ENCODE assay signal across 16 cellular contexts in the genomic region with DNA sequence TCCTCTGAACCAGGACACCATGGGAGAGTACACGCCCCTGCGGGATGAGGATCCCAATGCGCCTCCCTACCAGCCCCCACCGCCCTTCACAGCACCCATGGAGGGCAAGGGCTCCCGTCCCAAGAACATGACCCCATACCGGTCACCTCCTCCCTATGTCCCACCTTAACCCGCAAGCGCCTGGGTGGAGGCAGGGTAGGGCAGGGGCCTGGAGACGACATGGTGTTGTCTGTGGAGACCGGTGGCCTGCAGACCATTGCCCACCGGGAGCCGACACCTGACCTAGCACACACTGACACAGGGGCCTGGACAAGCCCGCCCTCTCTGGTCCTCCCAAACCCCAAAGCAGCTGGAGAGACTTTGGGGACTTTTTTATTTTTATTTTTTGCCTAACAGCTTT. TPM values are rescaled to one million over a fixed set of nuclear protein-coding genes. Genes with fewer than 3 reads are reported as not detected.
DNase-seq lines count a peak whose midpoint lies in the region; ATAC-seq and TF ChIP-seq lines count a peak whose summit lies in the region.
"Had no signal": no experiment of that assay in that cellular context is flagged by ENCODE, and none has a peak within 500 bp of the region (broad histone marks: within the 10 kb centered on the region; RNA-seq: fewer than 3 reads in every experiment).

No MANE protein-coding gene starts in this region.

- POLR2A ChIA-PET in RWPE1 (lab: Yijun Ruan, JAX; ENCODE audit: low non-redundant PET): no interaction called here

- H3K4me3 Mint-ChIP-seq in activated naive CD4-positive, alpha-beta T cell treated with anti-CD3 and anti-CD28 coated beads, Interleukin-2, amount 50 U/mL, for 24 hours: no peak overlapping the region
- H3K4me3 Mint-ChIP-seq in nephron progenitor cell (no peak overlapping the region), HFFc6 (no peak overlapping the region)
- H3K4me3 Mint-ChIP-seq: CD14-positive monocyte; CD4-positive, alpha-beta memory T cell; H9 had no signal

- ATAC-seq in activated naive CD4-positive, alpha-beta T cell treated with anti-CD3 and anti-CD28 coated beads, Interleukin-2, amount 50 U/mL, for 72 hours: no peak
- peak; percentile 8 for ATAC-seq in sciatic nerve

- TF ChIP-seq CTCF in RWPE1 (conservative IDR thresholded peaks at IDR 0.05; ENCODE audit: low read depth): no peak
- TF ChIP-seq CTCF in nephron progenitor cell (IDR thresholded peaks at IDR 0.05): no peak
- no peak for TF ChIP-seq CTCF in HFFc6 (IDR thresholded peaks at IDR 0.05)

- intact Hi-C loops in sciatic nerve (cut with DNase I): loop anchor here (10.0 kb wide), 1 partner anchor 58 kb away; a partner anchor contains a TSS

- DNase-seq in activated naive CD4-positive, alpha-beta T cell treated with anti-CD3 and anti-CD28 coated beads, Interleukin-2, amount 50 U/mL, for 72 hours (ENCODE audit: low spot score in 2 of 2): no peak
- DNase-seq in RWPE1 (ENCODE audit: low spot score) (no peak), nephron progenitor cell (no peak), sciatic nerve (ENCODE audit: low spot score) (no peak), GF-D8 (lab: John Stamatoyannopoulos, UW) (no peak), NCI-H2171 treated with DMSO at 0.1 percent for 48 hours (lab: John Stamatoyannopoulos, UW) (no peak), HFFc6 (no peak)
- DNase-seq: 8988T; CD4-positive, alpha-beta memory T cell; DMS 273 treated with DMSO at 0.1 percent for 48 hours; GOT3; H9 had no signal

- 0 out of 2 replicates have a peak overlapping the region, but pooled peaks have one; percentile 16 for H3K27ac ChIP-seq in RWPE1
- H3K27ac ChIP-seq: BLaER1 had no signal

- peaks cover 13% of the 10 kb centered on the region for H3K4me1 Mint-ChIP-seq in activated naive CD4-positive, alpha-beta T cell treated with anti-CD3 and anti-CD28 coated beads, Interleukin-2, amount 50 U/mL, for 24 hours
- peaks cover 21% of the 10 kb centered on the region for H3K4me1 Mint-ChIP-seq in nephron progenitor cell
- peaks cover 11% of the 10 kb centered on the region; the same call in 1 of the 2 replicates for H3K4me1 Mint-ChIP-seq in HFFc6 (ENCODE audit: low read depth)
- H3K4me1 Mint-ChIP-seq: CD14-positive monocyte had no signal

- H3K27me3 Mint-ChIP-seq in activated naive CD4-positive, alpha-beta T cell treated with anti-CD3 and anti-CD28 coated beads, Interleukin-2, amount 50 U/mL, for 24 hours: no peaks in the 10 kb centered on the region
- H3K27me3 Mint-ChIP-seq in nephron progenitor cell (ENCODE audit: low read depth, poor library complexity): no peaks in the 10 kb centered on the region
- H3K27me3 Mint-ChIP-seq in HFFc6 (ENCODE audit: insufficient read depth): no peaks in the 10 kb centered on the region
- H3K27me3 Mint-ChIP-seq: CD4-positive, alpha-beta memory T cell had no signal

- CTCF ChIA-PET in RWPE1 (lab: Yijun Ruan, JAX): no interaction called here

- H3K36me3 Mint-ChIP-seq in activated naive CD4-positive, alpha-beta T cell treated with anti-CD3 and anti-CD28 coated beads, Interleukin-2, amount 50 U/mL, for 24 hours: peaks cover 5% of the 10 kb centered on the region
- peaks cover 5 to 9% of the 10 kb centered on the region in 2 donors for H3K36me3 Mint-ChIP-seq in activated naive CD4-positive, alpha-beta T cell treated with anti-CD3 and anti-CD28 coated beads, Interleukin-2, amount 50 U/mL, for 72 hours
- H3K36me3 Mint-ChIP-seq in nephron progenitor cell (ENCODE audit: low read depth) (peaks cover 20% of the 10 kb centered on the region), HFFc6 (ENCODE audit: low read depth) (peaks cover 17% of the 10 kb centered on the region)

- H3K9me3 Mint-ChIP-seq in activated naive CD4-positive, alpha-beta T cell treated with anti-CD3 and anti-CD28 coated beads, Interleukin-2, amount 50 U/mL, for 24 hours: no peaks in the 10 kb centered on the region
- no peaks in the 10 kb centered on the region for H3K9me3 Mint-ChIP-seq in activated naive CD4-positive, alpha-beta T cell treated with anti-CD3 and anti-CD28 coated beads, Interleukin-2, amount 50 U/mL, for 72 hours
- H3K9me3 Mint-ChIP-seq in nephron progenitor cell (no peaks in the 10 kb centered on the region), HFFc6 (no peaks in the 10 kb centered on the region)
- H3K9me3 Mint-ChIP-seq: CD4-positive, alpha-beta memory T cell; H9 had no signal

- H3K27ac Mint-ChIP-seq in activated naive CD4-positive, alpha-beta T cell treated with anti-CD3 and anti-CD28 coated beads, Interleukin-2, amount 50 U/mL, for 24 hours: peak overlapping the region; percentile 35
- H3K27ac Mint-ChIP-seq in activated naive CD4-positive, alpha-beta T cell treated with anti-CD3 and anti-CD28 coated beads, Interleukin-2, amount 50 U/mL, for 72 hours: no peak overlapping the region
- H3K27ac Mint-ChIP-seq in nephron progenitor cell: peak overlapping the region; percentile 90
- no peak overlapping the region for H3K27ac Mint-ChIP-seq in HFFc6
- H3K27ac Mint-ChIP-seq: CD14-positive monocyte had no signal

RNA-seq across cellular contexts. Expression of a gene that starts 21.2 kb away (rescaled TPM):
- total RNA-seq in activated naive CD4-positive, alpha-beta T cell treated with anti-CD3 and anti-CD28 coated beads, Interleukin-2, amount 50 U/mL, for 72 hours: under 1 TPM; 0.06 to 0.20 TPM
- 0.62 TPM for total RNA-seq in sciatic nerve
- under 1 TPM; 0.02 to 0.14 (median 0.06) TPM for total RNA-seq in HFFc6 (2021; fragmentation: NEBNext Ultra II Directional; extraction: Animal tissue kit (Norgen Biotek cat#: 25700))
- total RNA-seq: HT-29 had no signal

Comparison
In these comparisons a context has a peak if more than half of its experiments do, and no peak if none do; other contexts are left out.
1. H3K27ac Mint-ChIP-seq: peak in activated naive CD4-positive, alpha-beta T cell treated with anti-CD3 and anti-CD28 coated beads, Interleukin-2, amount 50 U/mL, for 24 hours (single experiment) and nephron progenitor cell (single experiment); none in activated naive CD4-positive, alpha-beta T cell treated with anti-CD3 and anti-CD28 coated beads, Interleukin-2, amount 50 U/mL, for 72 hours (0 of 2) and HFFc6 (single experiment).